1 cellular context compared by ENCODE assay signal in genomic region chr2:237876056-237876439, GRCh38.
TF ChIP-seq lines count a peak whose summit lies in the region.

No MANE protein-coding gene starts in this region.

TF ChIP-seq in SK-N-SH, 30 proteins besides CTCF, POLR2A, EP300 and RAD21:
- no peak for TF ChIP-seq TCF12 (IDR thresholded peaks at IDR 0.05)
